8 cellular contexts compared by ENCODE assay signal in genomic region chr9:136483589-136484152, GRCh38. TPM values are rescaled to one million over a fixed set of nuclear protein-coding genes. Genes with fewer than 3 reads are reported as not detected.
DNase-seq lines count a peak whose midpoint lies in the region; ATAC-seq and TF ChIP-seq lines count a peak whose summit lies in the region.

No MANE protein-coding gene starts in this region.

- peaks cover 38% of the 10 kb centered on the region for H3K36me3 Mint-ChIP-seq in Calu3 (ENCODE audit: insufficient read depth, unreplicated experiment)
- peaks cover 13% of the 10 kb centered on the region for H3K36me3 Mint-ChIP-seq in endothelial cell (ENCODE audit: low read depth, unreplicated experiment)
- no peaks in the 10 kb centered on the region for H3K36me3 Mint-ChIP-seq in mesothelial cell of epicardium

- H3K4me3 Mint-ChIP-seq in Calu3 (ENCODE audit: low read depth, unreplicated experiment) (peak overlapping the region; percentile 93), endothelial cell (ENCODE audit: unreplicated experiment) (peak overlapping the region; percentile 79), mesothelial cell of epicardium (peak overlapping the region; percentile 94)

- TF ChIP-seq CTCF in Calu3 (IDR thresholded peaks at IDR 0.05; ENCODE audit: unreplicated experiment) (no peak), endothelial cell (IDR thresholded peaks at IDR 0.05; ENCODE audit: unreplicated experiment) (no peak), mesothelial cell of epicardium (IDR thresholded peaks at IDR 0.05; ENCODE audit: unreplicated experiment) (no peak)

- BruUV-seq in Calu3 (replicated peaks; lab: Mats Ljungman, UMichigan): TSS peak; percentile 86

- CTCF ChIA-PET in Calu3 (lab: Charles Lee): interaction anchor here (1.8 to 3.8 kb wide), 4 partner anchors 142 to 151 kb away, joined by 4 to 20 read pairs (median 12); no protein-coding TSS in a partner anchor

- H3K4me1 Mint-ChIP-seq in Calu3 (ENCODE audit: low read depth, unreplicated experiment) (no peaks in the 10 kb centered on the region), endothelial cell (ENCODE audit: unreplicated experiment) (peaks cover 22% of the 10 kb centered on the region), mesothelial cell of epicardium (peaks cover 24% of the 10 kb centered on the region)

- H3K27me3 Mint-ChIP-seq in Calu3 (ENCODE audit: unreplicated experiment) (peaks cover 9% of the 10 kb centered on the region), endothelial cell (ENCODE audit: unreplicated experiment) (peaks cover 18% of the 10 kb centered on the region), mesothelial cell of epicardium (ENCODE audit: low read depth) (no peaks in the 10 kb centered on the region)

- H3K27ac Mint-ChIP-seq in Calu3 (ENCODE audit: unreplicated experiment) (peak overlapping the region; percentile 97), endothelial cell (ENCODE audit: unreplicated experiment) (peak overlapping the region; percentile 84), mesothelial cell of epicardium (peak overlapping the region; percentile 99)

- H3K9me3 Mint-ChIP-seq in Calu3 (ENCODE audit: low read depth, unreplicated experiment): no peaks in the 10 kb centered on the region
- no peaks in the 10 kb centered on the region for H3K9me3 Mint-ChIP-seq in endothelial cell (ENCODE audit: unreplicated experiment)
- H3K9me3 Mint-ChIP-seq in mesothelial cell of epicardium: no peaks in the 10 kb centered on the region

- intact Hi-C loops in Calu3 (cut with micrococcal nuclease; ENCODE audit: unreplicated experiment): no loop called here

- ATAC-seq in GM21381 (IDR thresholded peaks at IDR 0.05; ENCODE audit: unreplicated experiment): peak; percentile 62

- DNase-seq in Calu3: peak; percentile 94
- peak; percentile 89 for DNase-seq in HT1080 (ENCODE audit: low read depth)
- peak; percentile 88 for DNase-seq in NOMO-1 treated with DMSO at 0.1 percent for 48 hours (lab: John Stamatoyannopoulos, UW; ENCODE audit: unreplicated experiment)
- peak; percentile 79 for DNase-seq in activated CD8-positive, alpha-beta memory T cell treated with anti-CD3 and anti-CD28 coated beads, Interleukin-2, amount 50 U/mL, for 24 hours (ENCODE audit: extremely low read depth)
- peak; percentile 98 for DNase-seq in endothelial cell (ENCODE audit: low spot score)
- peak; percentile 96 to 99 for DNase-seq in mesothelial cell of epicardium (ENCODE audit: low spot score in 2 of 2, unreplicated experiment in 2 of 2)
- peak; percentile 84 to 90 for DNase-seq in stimulated activated CD8-positive, alpha-beta memory T cell treated with anti-CD3 and anti-CD28 coated beads, Interleukin-15, amount 100 ng/mL, for 4 hours (ENCODE audit: low read depth in 2 of 2)

RNA-seq across cellular contexts. Expression of gene SEC16A, which starts 0.8 kb away (rescaled TPM):
- total RNA-seq in Calu3 (2022) (48.9 and 49.6 TPM in 2 replicates), endothelial cell (ENCODE audit: unreplicated experiment) (79.5 TPM), mesothelial cell of epicardium (89.9 to 92.2 TPM (median 90.2 TPM) in 3 replicates)
- 18.1 and 22.7 TPM in 2 replicates for total RNA-seq in HT1080 (2014; rRNA removed; shearing (Covaris generic))
- 27.6 and 31.9 TPM in 2 replicates for polyA plus RNA-seq in HT1080 (2015; cell fraction: cytosol; rRNA removed)
- polyA plus RNA-seq in HT1080 (2015; cell fraction: nucleus; rRNA removed): 115 and 116 TPM in 2 replicates

RNA-seq across cellular contexts. Expression of gene INPP5E, which starts 44.0 kb away (rescaled TPM):
- total RNA-seq in Calu3 (2022) (10.9 and 11.3 TPM in 2 replicates), endothelial cell (ENCODE audit: unreplicated experiment) (23.6 TPM), mesothelial cell of epicardium (22.1 to 24.6 TPM (median 23.3 TPM) in 3 replicates)
- 12.1 and 16.6 TPM in 2 replicates for total RNA-seq in HT1080 (2014; rRNA removed; shearing (Covaris generic))
- 13.1 and 13.2 TPM in 2 replicates for polyA plus RNA-seq in HT1080 (2015; cell fraction: cytosol; rRNA removed)
- polyA plus RNA-seq in HT1080 (2015; cell fraction: nucleus; rRNA removed): 31.6 and 32.2 TPM in 2 replicates

Comparison
In these comparisons a context has a peak if more than half of its experiments do, and no peak if none do; other contexts are left out.
1. Peak in every context shown above with its lines: DNase-seq and ATAC-seq.